In the genomic region with DNA sequence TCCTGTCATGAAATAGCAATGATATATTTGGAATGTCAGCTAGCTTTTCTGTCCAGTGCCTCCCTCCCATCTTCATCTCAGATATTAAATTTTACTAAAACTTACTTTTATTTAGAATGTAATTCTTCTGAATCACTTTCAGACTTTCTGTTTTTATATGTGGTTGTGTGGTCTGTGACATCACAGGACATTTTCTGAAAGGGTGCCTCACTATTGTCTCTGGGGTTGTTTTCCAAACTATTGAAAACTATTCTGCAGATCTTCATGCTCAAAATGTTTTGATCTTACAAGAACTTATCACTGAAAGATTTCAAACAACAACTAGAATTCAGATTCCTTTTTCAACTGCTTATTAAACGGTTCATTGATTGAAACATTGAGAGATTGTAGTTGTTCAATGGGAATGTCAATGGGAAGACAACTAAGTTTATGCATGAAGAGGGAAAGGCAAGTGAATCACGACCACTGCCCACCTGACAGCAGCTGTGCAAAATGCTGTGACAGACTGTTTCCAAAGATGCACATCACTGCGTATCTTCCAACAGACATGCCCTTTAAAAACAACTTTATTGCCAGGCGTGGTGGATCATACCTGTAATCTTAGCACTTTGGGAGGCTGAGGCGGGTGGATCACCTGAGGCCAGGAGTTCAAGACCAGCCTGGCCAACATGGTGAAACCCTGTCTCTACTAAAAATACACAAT, we compare ENCODE assay signal across 20 cellular contexts.
"Had no signal": no experiment of that assay in that cellular context is flagged by ENCODE, and none has a peak within 500 bp of the region (broad histone marks: within the 10 kb centered on the region; RNA-seq: fewer than 3 reads in every experiment).

No MANE protein-coding gene starts in this region.

- H3K36me3 ChIP-seq: breast epithelium, colonic mucosa, esophagus muscularis mucosa, pancreas, right lobe of liver, stomach, suprapubic skin, tibial nerve had no signal

- DNase-seq: activated gamma-delta T cell; activated T-cell treated with anti-CD3 and anti-CD28 coated beads, Interleukin-2, amount 50 U/mL, for 72 hours; amniotic stem cell; colonic mucosa; dorsolateral prefrontal cortex; nephron progenitor cell; pancreas; right lobe of liver; stimulated activated CD4-positive, alpha-beta T cell treated with anti-CD3 and anti-CD28 coated beads, Interleukin-1b, Interleukin-23, amount 100 ng/mL, for 48 hours; stomach; SW 1271 had no signal

- H3K27me3 Mint-ChIP-seq: memory B cell had no signal

- H3K27ac ChIP-seq: breast epithelium, colonic mucosa, dorsolateral prefrontal cortex, esophagus muscularis mucosa, pancreas, right lobe of liver, SK-N-MC, stomach, suprapubic skin, tibial nerve, VCaP had no signal

- H3K4me3 Mint-ChIP-seq: memory B cell, nephron progenitor cell had no signal

- H3K27ac Mint-ChIP-seq: activated naive CD4-positive, alpha-beta T cell treated with anti-CD3 and anti-CD28 coated beads, Interleukin-2, amount 50 U/mL, for 72 hours; activated T-cell treated with anti-CD3 and anti-CD28 coated beads, Interleukin-2, amount 50 U/mL, for 72 hours; memory B cell; nephron progenitor cell had no signal

- H3K9me3 ChIP-seq: breast epithelium, colonic mucosa, esophagus muscularis mucosa, pancreas, right lobe of liver, stomach, suprapubic skin, tibial nerve had no signal

- H3K4me3 ChIP-seq: breast epithelium, colonic mucosa, dorsolateral prefrontal cortex, esophagus muscularis mucosa, pancreas, right lobe of liver, SK-N-MC, skin epidermis, stomach, suprapubic skin, tibial nerve had no signal

- ATAC-seq: activated naive CD4-positive, alpha-beta T cell treated with anti-CD3 and anti-CD28 coated beads, Interleukin-2, amount 50 U/mL, for 72 hours; activated T-cell treated with anti-CD3 and anti-CD28 coated beads, Interleukin-2, amount 50 U/mL, for 72 hours; pancreas; right lobe of liver had no signal

- H3K27me3 ChIP-seq: breast epithelium, colonic mucosa, dorsolateral prefrontal cortex, esophagus muscularis mucosa, pancreas, right lobe of liver, stomach, suprapubic skin, tibial nerve had no signal

- H3K4me1 Mint-ChIP-seq: memory B cell had no signal

- H3K36me3 Mint-ChIP-seq: memory B cell had no signal

- H3K4me1 ChIP-seq: breast epithelium, colonic mucosa, right lobe of liver, stomach, suprapubic skin, tibial nerve had no signal
